In the genomic region with DNA sequence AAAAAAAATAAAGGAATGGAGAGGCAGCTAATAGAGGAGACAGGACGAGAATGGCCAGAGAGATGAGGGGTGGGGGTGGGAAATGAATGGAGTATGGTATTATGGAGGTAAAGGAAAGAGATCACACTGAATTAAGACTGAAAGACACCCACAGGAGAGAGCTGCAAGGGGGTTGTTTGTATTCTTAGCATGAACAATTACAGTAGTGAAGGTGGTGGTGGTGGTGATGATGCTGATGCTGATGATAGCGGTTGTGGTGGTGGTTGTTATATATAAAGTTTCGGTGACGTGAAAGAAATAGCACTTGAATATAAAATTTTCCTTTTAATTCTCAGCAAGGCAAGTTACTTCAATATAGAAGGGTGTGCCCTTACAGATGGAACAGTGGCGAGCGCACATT, we compare ENCODE assay signal across 26 cellular contexts. TPM values are rescaled to one million over a fixed set of nuclear protein-coding genes. Genes with fewer than 3 reads are reported as not detected.
"Had no signal": no experiment of that assay in that cellular context is flagged by ENCODE, and none has a peak within 500 bp of the region (broad histone marks: within the 10 kb centered on the region; RNA-seq: fewer than 3 reads in every experiment).

No MANE protein-coding gene starts in this region.

- H3K27ac ChIP-seq: adrenal gland, SK-N-MC, VCaP had no signal

- ATAC-seq: Panc1, Right ventricle myocardium inferior, T-cell had no signal

- H3K27me3 ChIP-seq: adrenal gland had no signal

- H3K4me3 Mint-ChIP-seq: activated naive CD8-positive, alpha-beta T cell treated with anti-CD3 and anti-CD28 coated beads, Interleukin-2, amount 10 ng/mL, durations not matched to agents 7 days and 5 days; T-cell had no signal

- H3K4me1 Mint-ChIP-seq: activated naive CD8-positive, alpha-beta T cell treated with anti-CD3 and anti-CD28 coated beads, Interleukin-2, amount 10 ng/mL, durations not matched to agents 7 days and 5 days had no signal

- H3K36me3 Mint-ChIP-seq: activated naive CD8-positive, alpha-beta T cell treated with anti-CD3 and anti-CD28 coated beads, Interleukin-2, amount 10 ng/mL, durations not matched to agents 7 days and 5 days; T-cell had no signal

- H3K9me3 Mint-ChIP-seq: activated naive CD8-positive, alpha-beta T cell treated with anti-CD3 and anti-CD28 coated beads, Interleukin-2, amount 10 ng/mL, durations not matched to agents 7 days and 5 days; T-cell had no signal

- H3K27ac Mint-ChIP-seq: activated naive CD8-positive, alpha-beta T cell treated with anti-CD3 and anti-CD28 coated beads, Interleukin-2, amount 10 ng/mL, durations not matched to agents 7 days and 5 days; T-cell had no signal

- DNase-seq: activated CD4-positive, CD25-positive, alpha-beta regulatory T cell; activated gamma-delta T cell; activated naive CD4-positive, alpha-beta T cell treated with anti-CD3 and anti-CD28 coated beads, Interleukin-2, amount 50 U/mL, for 16 hours; activated naive CD8-positive, alpha-beta T cell treated with anti-CD3 and anti-CD28 coated beads, Interleukin-2, amount 10 ng/mL, durations not matched to agents 7 days and 5 days; activated T-cell treated with anti-CD3 and anti-CD28 coated beads for 4 hours; adrenal gland; anterior cingulate cortex; Kasumi-1; KBM-7; NCI-H1105 treated with DMSO at 0.1 percent for 48 hours; NCI-H1436 treated with DMSO at 0.1 percent for 48 hours; NCI-H187; NCI-H2081; NCI-H510A treated with DMSO at 0.1 percent for 48 hours; NCI-H69; NK-92 treated with Interleukin-12 subunit alpha and Interleukin-12 subunit beta, amount 100 ng/mL, for 24 hours; OCI-M1; RPMI8226; T-cell had no signal

- H3K9me3 ChIP-seq: adrenal gland had no signal

RNA-seq across cellular contexts. Expression of a gene that starts 2.8 kb away (rescaled TPM):
- total RNA-seq: activated CD8-positive, alpha-beta memory T cell treated with anti-CD3 and anti-CD28 coated beads for 36 hours; activated naive CD8-positive, alpha-beta T cell treated with anti-CD3 and anti-CD28 coated beads, Interleukin-2, amount 10 ng/mL, durations not matched to agents 7 days and 5 days; cerebellum; T-cell; T-helper 2 cell treated with Interferon-gamma antibody and Interleukin-4, amounts not matched to agents 100 ng/mL and 5 ng/mL, for 36 hours had no signal
